In the genomic region with DNA sequence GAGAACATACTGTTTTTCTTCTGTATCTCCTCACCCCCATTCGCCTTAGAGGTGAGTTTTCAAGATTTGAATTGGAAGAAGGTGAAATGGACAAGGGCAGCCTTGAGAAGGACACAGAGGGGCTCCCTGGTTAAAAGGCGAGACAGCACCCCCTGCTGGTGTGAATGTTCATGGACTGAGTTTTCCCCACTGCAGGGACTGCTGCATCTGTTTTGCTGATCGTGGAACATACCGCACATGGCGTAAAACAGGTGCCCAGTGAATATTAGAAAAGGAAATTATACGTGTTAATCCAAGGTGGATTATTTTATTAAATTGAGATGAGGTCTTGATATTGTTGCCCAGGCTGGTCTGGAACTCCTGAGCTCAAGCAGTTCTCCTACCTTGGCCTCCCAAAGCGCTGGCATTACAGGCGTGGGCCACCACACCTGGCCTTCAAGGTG, we compare ENCODE assay signal across 8 cellular contexts. TPM values are rescaled to one million over a fixed set of nuclear protein-coding genes. Genes with fewer than 3 reads are reported as not detected.
DNase-seq lines count a peak whose midpoint lies in the region; ATAC-seq and TF ChIP-seq lines count a peak whose summit lies in the region.

No MANE protein-coding gene starts in this region.

- DNase-seq in NCI-H526 (lab: John Stamatoyannopoulos, UW) (peak; percentile 8 to 72), NCI-H526 treated with DMSO at 0.1 percent for 48 hours (lab: John Stamatoyannopoulos, UW) (no peak), NCI-H2196 treated with DMSO at 0.1 percent for 48 hours (lab: John Stamatoyannopoulos, UW; ENCODE audit: unreplicated experiment) (peak; percentile 16), cerebellar cortex (ENCODE audit: low spot score) (peak; percentile 66), left lung (peak in 1 of 2 donors; percentile 55)
- peak; percentile 67 to 74 for DNase-seq in activated CD4-positive, alpha-beta T cell treated with anti-CD3 and anti-CD28 coated beads for 24 hours (ENCODE audit: low read depth in 2 of 2)
- DNase-seq in stimulated activated CD4-positive, alpha-beta T cell treated with anti-CD3 and anti-CD28 coated beads, Interleukin-4, amount 100 ng/mL, for 48 hours (ENCODE audit: low read depth in 2 of 2) = peak; percentile 62 to 76

- H3K4me3 ChIP-seq in left lung = no peak overlapping the region

- peak; percentile 90 for ATAC-seq in left lung
- no peak for ATAC-seq in HG03469 (IDR thresholded peaks at IDR 0.05; ENCODE audit: unreplicated experiment)

- H3K27me3 ChIP-seq in left lung = no peaks in the 10 kb centered on the region

- no peaks in the 10 kb centered on the region for H3K9me3 ChIP-seq in left lung

- H3K27ac ChIP-seq in left lung = no peak overlapping the region

- intact Hi-C loops in left lung (cut with DNase I) = no loop called here

- H3K4me1 ChIP-seq in left lung = no peaks in the 10 kb centered on the region

- H3K36me3 ChIP-seq in left lung = peaks cover 0 to 70% of the 10 kb centered on the region in 2 donors

- peak; percentile 71 to 83 for TF ChIP-seq CTCF in left lung (IDR thresholded peaks at IDR 0.05)

RNA-seq across cellular contexts. Expression of a gene that starts 54.5 kb away (rescaled TPM):
- total RNA-seq in left lung = 10 to 100 TPM; 37.1 to 37.6 TPM
